9 cellular contexts compared by ENCODE assay signal in the genomic region with DNA sequence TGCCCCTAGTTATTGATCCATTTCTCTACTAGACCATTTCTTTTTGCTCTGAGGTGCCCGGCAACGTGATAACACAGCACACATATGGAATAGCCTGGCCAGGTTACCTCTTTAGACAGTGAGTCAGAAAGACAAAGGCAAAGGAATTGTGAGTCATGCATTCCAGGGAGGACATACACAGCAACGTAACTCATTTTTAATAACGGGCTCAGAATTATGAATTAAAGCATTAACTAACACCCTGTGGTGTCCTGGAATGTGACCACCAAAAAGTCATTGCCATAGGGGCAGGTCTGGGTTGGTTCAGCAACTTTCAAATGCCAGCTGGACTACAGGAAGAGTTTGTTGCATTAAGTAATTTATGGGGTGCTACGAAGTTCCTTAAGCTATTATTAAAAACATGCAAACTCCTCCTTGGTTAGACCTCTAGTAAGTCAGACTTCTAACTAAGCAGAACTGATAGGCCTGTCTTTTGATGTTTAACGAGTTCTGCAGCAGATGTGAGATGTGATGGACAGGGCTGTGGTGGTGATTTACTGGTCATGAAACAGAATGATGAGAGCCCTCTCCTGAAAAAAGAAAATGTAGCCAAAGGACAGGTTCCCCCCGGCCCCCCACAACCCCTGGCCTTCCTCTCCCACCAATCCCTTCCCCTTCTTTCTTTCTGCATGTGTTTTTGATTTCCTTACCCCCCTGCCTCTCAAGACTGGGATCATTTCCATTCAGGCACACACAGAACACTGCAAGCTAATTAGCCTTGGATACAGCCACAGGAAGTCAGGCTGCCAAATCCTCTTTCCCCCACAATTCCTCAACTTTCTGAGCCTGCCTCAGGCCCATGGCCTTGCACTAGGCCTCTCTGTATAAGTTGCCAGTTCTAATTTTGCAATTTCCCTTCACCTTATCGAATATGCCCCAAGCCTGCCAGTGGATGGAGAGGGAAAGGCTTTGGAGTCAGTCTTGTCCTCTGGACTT.
DNase-seq lines count a peak whose midpoint lies in the region; ATAC-seq and TF ChIP-seq lines count a peak whose summit lies in the region.
"Had no signal": no experiment of that assay in that cellular context is flagged by ENCODE, and none has a peak within 500 bp of the region (broad histone marks: within the 10 kb centered on the region; RNA-seq: fewer than 3 reads in every experiment).

No MANE protein-coding gene starts in this region.

- no peaks in the 10 kb centered on the region for H3K27me3 ChIP-seq in BE2C
- H3K27me3 ChIP-seq: stomach had no signal

- no peaks in the 10 kb centered on the region for H3K4me1 Mint-ChIP-seq in activated CD4-positive, alpha-beta T cell treated with anti-CD3 and anti-CD28 coated beads for 36 hours

- H3K4me3 Mint-ChIP-seq in activated CD4-positive, alpha-beta T cell treated with anti-CD3 and anti-CD28 coated beads for 36 hours, result no peak overlapping the region

- CTCF ChIA-PET in activated CD4-positive, alpha-beta T cell treated with anti-CD3 and anti-CD28 coated beads for 36 hours (lab: Charles Lee), result no interaction called here

- TF ChIP-seq CTCF in HFF-Myc (IDR thresholded peaks at IDR 0.05; ENCODE audit: low read depth, low read length, missing control alignments) (no peak), foreskin fibroblast (IDR thresholded peaks at IDR 0.05; ENCODE audit: low read depth, low read length) (no peak), BE2C (IDR thresholded peaks at IDR 0.05; ENCODE audit: low read depth, low read length) (no peak)

- no peaks in the 10 kb centered on the region for H3K36me3 Mint-ChIP-seq in activated CD4-positive, alpha-beta T cell treated with anti-CD3 and anti-CD28 coated beads for 36 hours (ENCODE audit: low read depth)

- no peaks in the 10 kb centered on the region for H3K9me3 ChIP-seq in BE2C
- H3K9me3 ChIP-seq: stomach had no signal

- peaks cover 5% of the 10 kb centered on the region for H3K27me3 Mint-ChIP-seq in activated CD4-positive, alpha-beta T cell treated with anti-CD3 and anti-CD28 coated beads for 36 hours

- POLR2A ChIA-PET in activated CD4-positive, alpha-beta T cell treated with anti-CD3 and anti-CD28 coated beads for 36 hours (lab: Charles Lee), result no interaction called here

- no peaks in the 10 kb centered on the region for H3K4me1 ChIP-seq in BE2C

- peak; percentile 86 for DNase-seq in HFF-Myc (ENCODE audit: extremely low read depth, low read depth)
- peak; percentile 92 for DNase-seq in SW480 (ENCODE audit: low spot score)
- peak; percentile 75 to 87 for DNase-seq in foreskin fibroblast
- no peak for DNase-seq in sciatic nerve (ENCODE audit: low spot score)
- no peak for DNase-seq in activated CD4-positive, alpha-beta T cell treated with anti-CD3 and anti-CD28 coated beads for 36 hours
- no peak for DNase-seq in BE2C
- DNase-seq: stomach had no signal

- ATAC-seq in sciatic nerve, result peak; percentile 77
- no peak for ATAC-seq in activated CD4-positive, alpha-beta T cell treated with anti-CD3 and anti-CD28 coated beads for 36 hours
- no peak for ATAC-seq in HG03280 (IDR thresholded peaks at IDR 0.05; ENCODE audit: unreplicated experiment)
- no peak for ATAC-seq in HG03354 (IDR thresholded peaks at IDR 0.05; ENCODE audit: poor library complexity, severe bottlenecking, unreplicated experiment)

- intact Hi-C loops in sciatic nerve (cut with DNase I), result no loop called here
- intact Hi-C loops in activated CD4-positive, alpha-beta T cell treated with anti-CD3 and anti-CD28 coated beads for 36 hours (cut with DNase I, micrococcal nuclease), result loop anchor here (10.0 kb wide), 3 partner anchors 265 to 1125 kb away; no protein-coding TSS in a partner anchor

- H3K4me3 ChIP-seq in HFF-Myc (replicated peaks; ENCODE audit: low read depth, low read length) (no peak overlapping the region), foreskin fibroblast (ENCODE audit: low read depth in 1 of 2, low read length in 2 of 2) (no peak overlapping the region), BE2C (ENCODE audit: low read depth, low read length) (no peak overlapping the region)
- H3K4me3 ChIP-seq: stomach had no signal

- H3K27ac Mint-ChIP-seq in activated CD4-positive, alpha-beta T cell treated with anti-CD3 and anti-CD28 coated beads for 36 hours, result no peak overlapping the region

- no peaks in the 10 kb centered on the region for H3K36me3 ChIP-seq in BE2C
- H3K36me3 ChIP-seq: stomach had no signal

- no peaks in the 10 kb centered on the region for H3K9me3 Mint-ChIP-seq in activated CD4-positive, alpha-beta T cell treated with anti-CD3 and anti-CD28 coated beads for 36 hours (ENCODE audit: low read depth)

Comparison
In these comparisons a context has a peak if more than half of its experiments do, and no peak if none do; other contexts are left out.
1. DNase-seq: peak in HFF-Myc (single experiment), SW480 (single experiment) and foreskin fibroblast (2 of 2); none in sciatic nerve (single experiment), activated CD4-positive, alpha-beta T cell treated with anti-CD3 and anti-CD28 coated beads for 36 hours (single experiment) and BE2C (single experiment).